ENCODE assay signal across 8 cellular contexts in the genomic region with DNA sequence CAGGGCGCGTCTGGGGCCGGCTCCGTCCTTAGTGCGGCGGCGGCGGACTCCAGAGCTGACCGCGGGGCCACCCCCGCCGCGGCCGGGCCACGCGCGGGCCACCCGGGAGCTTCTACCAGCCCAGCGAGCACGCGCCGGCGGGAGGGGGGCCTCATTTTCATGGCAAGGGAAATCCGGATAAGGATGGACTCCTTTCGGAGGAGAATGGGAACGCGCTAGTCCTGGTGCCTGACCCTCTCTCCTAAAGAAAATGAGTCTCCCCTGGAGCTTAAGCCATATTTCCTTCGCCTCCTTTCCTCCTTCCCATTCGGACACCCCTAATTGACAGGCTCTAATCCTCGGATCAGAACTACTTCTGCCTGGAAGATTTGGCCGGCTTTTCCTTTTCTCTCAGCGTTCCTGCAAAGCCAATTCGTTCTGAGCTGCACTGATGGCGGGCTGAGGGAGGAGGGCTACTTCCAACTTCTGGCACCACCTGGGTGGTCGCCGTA.
DNase-seq lines count a peak whose midpoint lies in the region; ATAC-seq, FAIRE-seq and TF ChIP-seq lines count a peak whose summit lies in the region.

No MANE protein-coding gene starts in this region.

- peak overlapping the region; percentile 94 for H3K4me3 Mint-ChIP-seq in progenitor cell of endocrine pancreas (ENCODE audit: low read depth)

- H3K27me3 ChIP-seq in gastroesophageal sphincter = peaks cover 46% of the 10 kb centered on the region

- peaks cover 0 to 22% (median 12%) of the 10 kb centered on the region in 3 donors for H3K4me1 ChIP-seq in gastroesophageal sphincter

- DNase-seq in D341Med (ENCODE audit: low spot score) = peak; percentile 79
- DNase-seq in progenitor cell of endocrine pancreas (ENCODE audit: low spot score, unreplicated experiment) = no peak
- no peak for DNase-seq in SW480 (ENCODE audit: low spot score)
- no peak for DNase-seq in AML-193 (lab: John Stamatoyannopoulos, UW)
- no peak for DNase-seq in frontal cortex (ENCODE audit: low spot score in 2 of 2)

- WGBS in gastroesophageal sphincter (ENCODE audit: low coverage in 1 of 2), 2 donors = 8 to 17% methylated on average over 7 to 16 of the region's 36 CpGs

- peak overlapping the region; percentile 69 for H3K27ac Mint-ChIP-seq in progenitor cell of endocrine pancreas

- no peak overlapping the region for H3K27ac ChIP-seq in gastroesophageal sphincter

- no peak for TF ChIP-seq POLR2A in gastroesophageal sphincter (IDR thresholded peaks at IDR 0.05)

- ATAC-seq in gastroesophageal sphincter (no peak), GM21367 (IDR thresholded peaks at IDR 0.05; ENCODE audit: unreplicated experiment) (no peak)

- no peaks in the 10 kb centered on the region for H3K36me3 Mint-ChIP-seq in progenitor cell of endocrine pancreas (ENCODE audit: insufficient read depth)

- TF ChIP-seq CTCF in WI38 (IDR thresholded peaks at IDR 0.05; ENCODE audit: low read depth, low read length) = no peak
- no peak for TF ChIP-seq CTCF in gastroesophageal sphincter (IDR thresholded peaks at IDR 0.05)
- no peak for TF ChIP-seq CTCF in progenitor cell of endocrine pancreas (IDR thresholded peaks at IDR 0.05; ENCODE audit: unreplicated experiment)

- no peaks in the 10 kb centered on the region for H3K36me3 ChIP-seq in gastroesophageal sphincter

- peaks cover 5% of the 10 kb centered on the region for H3K27me3 Mint-ChIP-seq in progenitor cell of endocrine pancreas

- peak overlapping the region; percentile 69 for H3K4me3 ChIP-seq in WI38 (ENCODE audit: low read depth, low read length)
- H3K4me3 ChIP-seq in gastroesophageal sphincter = peak overlapping the region; percentile 23 to 63

- H3K4me1 Mint-ChIP-seq in progenitor cell of endocrine pancreas (ENCODE audit: low read depth) = peaks cover 17% of the 10 kb centered on the region

- TF ChIP-seq EP300 in gastroesophageal sphincter (IDR thresholded peaks at IDR 0.05) = no peak

- FAIRE-seq in frontal cortex (lab: Jason Lieb, UNC) = no peak

- H3K9me3 ChIP-seq in gastroesophageal sphincter = no peaks in the 10 kb centered on the region

- peaks cover 4% of the 10 kb centered on the region for H3K9me3 Mint-ChIP-seq in progenitor cell of endocrine pancreas (ENCODE audit: low read depth)
